ENCODE assay signal across 1 cellular context in genomic region chr3:194233150-194233549, GRCh38.
TF ChIP-seq lines count a peak whose summit lies in the region.

No MANE protein-coding gene starts in this region.

TF ChIP-seq in K562, 482 proteins besides CTCF, POLR2A, EP300 and RAD21 (continued from another document and continues in another):
- TF ChIP-seq ZNF639 (CRISPR knock-in tag; conservative IDR thresholded peaks at IDR 0.05 in 1 of 2, IDR thresholded peaks at IDR 0.05 in 1 of 2), result no peak
- no peak for TF ChIP-seq PHB (CRISPR knock-in tag; IDR thresholded peaks at IDR 0.05)
- no peak for TF ChIP-seq AFF1 (IDR thresholded peaks at IDR 0.05; ENCODE audit: low read depth in 1 of 2, partially characterized antibody in 2 of 2)
- TF ChIP-seq FOSL1 (tag; conservative IDR thresholded peaks at IDR 0.05), result no peak
- no peak for TF ChIP-seq ATF7 (IDR thresholded peaks at IDR 0.05)
- no peak for TF ChIP-seq CEBPG (CRISPR knock-in tag; IDR thresholded peaks at IDR 0.05)
- TF ChIP-seq CEBPG (tag; conservative IDR thresholded peaks at IDR 0.05 in 1 of 2, IDR thresholded peaks at IDR 0.05 in 1 of 2), result no peak
- no peak for TF ChIP-seq SMAD2 (IDR thresholded peaks at IDR 0.05; ENCODE audit: low read depth, low read length)
- TF ChIP-seq HIVEP1 (CRISPR knock-in tag; IDR thresholded peaks at IDR 0.05), result no peak
- no peak for TF ChIP-seq ETV5 (CRISPR knock-in tag; IDR thresholded peaks at IDR 0.05; ENCODE audit: low read depth)
- no peak for TF ChIP-seq MBD1 (CRISPR knock-in tag; IDR thresholded peaks at IDR 0.05)
- TF ChIP-seq MAFG (tag; conservative IDR thresholded peaks at IDR 0.05), result peak; percentile 94
- TF ChIP-seq, protein P1, sequence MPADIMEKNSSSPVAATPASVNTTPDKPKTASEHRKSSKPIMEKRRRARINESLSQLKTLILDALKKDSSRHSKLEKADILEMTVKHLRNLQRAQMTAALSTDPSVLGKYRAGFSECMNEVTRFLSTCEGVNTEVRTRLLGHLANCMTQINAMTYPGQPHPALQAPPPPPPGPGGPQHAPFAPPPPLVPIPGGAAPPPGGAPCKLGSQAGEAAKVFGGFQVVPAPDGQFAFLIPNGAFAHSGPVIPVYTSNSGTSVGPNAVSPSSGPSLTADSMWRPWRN (IDR thresholded peaks at IDR 0.05; ENCODE audit: low read depth), result no peak
- no peak for TF ChIP-seq ZNF23 (CRISPR knock-in tag; IDR thresholded peaks at IDR 0.05)
- TF ChIP-seq TGIF2 (CRISPR knock-in tag; IDR thresholded peaks at IDR 0.05), result no peak
- TF ChIP-seq, protein P2, sequence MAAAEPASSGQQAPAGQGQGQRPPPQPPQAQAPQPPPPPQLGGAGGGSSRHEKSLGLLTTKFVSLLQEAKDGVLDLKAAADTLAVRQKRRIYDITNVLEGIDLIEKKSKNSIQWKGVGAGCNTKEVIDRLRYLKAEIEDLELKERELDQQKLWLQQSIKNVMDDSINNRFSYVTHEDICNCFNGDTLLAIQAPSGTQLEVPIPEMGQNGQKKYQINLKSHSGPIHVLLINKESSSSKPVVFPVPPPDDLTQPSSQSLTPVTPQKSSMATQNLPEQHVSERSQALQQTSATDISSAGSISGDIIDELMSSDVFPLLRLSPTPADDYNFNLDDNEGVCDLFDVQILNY (CRISPR knock-in tag; IDR thresholded peaks at IDR 0.05), result no peak
- TF ChIP-seq SRF (CRISPR knock-in tag; IDR thresholded peaks at IDR 0.05), result no peak
- TF ChIP-seq C11orf30 (IDR thresholded peaks at IDR 0.05; ENCODE audit: low read depth), result peak; percentile 90
- no peak for TF ChIP-seq ZFP30 (CRISPR knock-in tag; IDR thresholded peaks at IDR 0.05; ENCODE audit: borderline replicate concordance)
- peak; percentile 92 for TF ChIP-seq NFE2 (IDR thresholded peaks at IDR 0.05; ENCODE audit: low read depth)
- no peak for TF ChIP-seq POLR2B (IDR thresholded peaks at IDR 0.05; ENCODE audit: low read depth, partially characterized antibody)
- no peak for TF ChIP-seq MIER1 (IDR thresholded peaks at IDR 0.05; ENCODE audit: low read depth)
- no peak for TF ChIP-seq ZNF165 (CRISPR knock-in tag; IDR thresholded peaks at IDR 0.05; ENCODE audit: borderline replicate concordance)
- no peak for TF ChIP-seq ZBTB5 (IDR thresholded peaks at IDR 0.05)
- no peak for TF ChIP-seq ZNF12 (CRISPR knock-in tag; IDR thresholded peaks at IDR 0.05)
- TF ChIP-seq CREM (IDR thresholded peaks at IDR 0.05; ENCODE audit: low read depth), result no peak
- no peak for TF ChIP-seq HNRNPLL (IDR thresholded peaks at IDR 0.05; ENCODE audit: low read depth, low read length, poor library complexity, severe bottlenecking)
- no peak for TF ChIP-seq CUX1 (CRISPR knock-in tag; IDR thresholded peaks at IDR 0.05)
- TF ChIP-seq ZNF395 (CRISPR knock-in tag; IDR thresholded peaks at IDR 0.05), result no peak
- no peak for TF ChIP-seq ZNF174 (CRISPR knock-in tag; IDR thresholded peaks at IDR 0.05)
- TF ChIP-seq ZNF696 (CRISPR knock-in tag; conservative IDR thresholded peaks at IDR 0.05), result no peak
- TF ChIP-seq, protein P3, sequence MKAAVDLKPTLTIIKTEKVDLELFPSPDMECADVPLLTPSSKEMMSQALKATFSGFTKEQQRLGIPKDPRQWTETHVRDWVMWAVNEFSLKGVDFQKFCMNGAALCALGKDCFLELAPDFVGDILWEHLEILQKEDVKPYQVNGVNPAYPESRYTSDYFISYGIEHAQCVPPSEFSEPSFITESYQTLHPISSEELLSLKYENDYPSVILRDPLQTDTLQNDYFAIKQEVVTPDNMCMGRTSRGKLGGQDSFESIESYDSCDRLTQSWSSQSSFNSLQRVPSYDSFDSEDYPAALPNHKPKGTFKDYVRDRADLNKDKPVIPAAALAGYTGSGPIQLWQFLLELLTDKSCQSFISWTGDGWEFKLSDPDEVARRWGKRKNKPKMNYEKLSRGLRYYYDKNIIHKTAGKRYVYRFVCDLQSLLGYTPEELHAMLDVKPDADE (conservative IDR thresholded peaks at IDR 0.05; ENCODE audit: control insufficient read depth, low read depth, low read length), result no peak
- TF ChIP-seq ZNF197 (CRISPR knock-in tag; IDR thresholded peaks at IDR 0.05; ENCODE audit: low read depth), result no peak
- no peak for TF ChIP-seq JUN (IDR thresholded peaks at IDR 0.05; ENCODE audit: borderline replicate concordance, low read depth, low read length)
- no peak for TF ChIP-seq JUN (CRISPR knock-in tag; IDR thresholded peaks at IDR 0.05; ENCODE audit: borderline replicate concordance)
- TF ChIP-seq SMAD4 (CRISPR knock-in tag; conservative IDR thresholded peaks at IDR 0.05), result 0 out of 2 replicates have a peak, but pooled peaks have one; percentile 25
- no peak for TF ChIP-seq CGGBP1 (CRISPR knock-in tag; IDR thresholded peaks at IDR 0.05)
